ENCODE assay signal across 1 cellular context in genomic region chr20:40336530-40336929, GRCh38.
TF ChIP-seq lines count a peak whose summit lies in the region.

No MANE protein-coding gene starts in this region.

TF ChIP-seq in GM23338, 12 proteins besides CTCF, POLR2A, EP300 and RAD21 (continued from another document):
- no peak for TF ChIP-seq ZNF462 (CRISPR knock-in tag; IDR thresholded peaks at IDR 0.05)
- TF ChIP-seq CREB1 (CRISPR knock-in tag; IDR thresholded peaks at IDR 0.05; ENCODE audit: low read depth), result no peak
- TF ChIP-seq ZNF114 (CRISPR knock-in tag; IDR thresholded peaks at IDR 0.05), result no peak
- TF ChIP-seq STAT1 (IDR thresholded peaks at IDR 0.05; ENCODE audit: unreplicated experiment), result no peak
- TF ChIP-seq EZH2phosphoT487 (IDR thresholded peaks at IDR 0.05; ENCODE audit: unreplicated experiment), result no peak
- no peak for TF ChIP-seq ETS1 (IDR thresholded peaks at IDR 0.05)
